In genomic region chr18:56433919-56434318, GRCh38 we compare ENCODE assay signal across 22 cellular contexts.
A peak's percentile ranks its signal among the peaks of the same experiment; 100 is the strongest.
DNase-seq lines count a peak whose midpoint lies in the region; ATAC-seq, FAIRE-seq and TF ChIP-seq lines count a peak whose summit lies in the region.
"Had no signal": no experiment of that assay in that cellular context is flagged by ENCODE, and none has a peak within 500 bp of the region (broad histone marks: within the 10 kb centered on the region; RNA-seq: fewer than 3 reads in every experiment).

No MANE protein-coding gene starts in this region.

- H3K4me1 Mint-ChIP-seq in GM23338 = peaks cover 13% of the 10 kb centered on the region
- H3K4me1 Mint-ChIP-seq: CD4-positive, CD25-positive, alpha-beta regulatory T cell; IgD-negative memory B cell had no signal

- H3K4me1 ChIP-seq in GM23338 (ENCODE audit: insufficient read depth) (peaks cover 9% of the 10 kb centered on the region; the same call in 1 of the 2 replicates), GM12878 (ENCODE audit: control insufficient read depth, insufficient read depth, low read length) (no peaks in the 10 kb centered on the region)

- TF ChIP-seq POLR2A in GM12878 (IDR thresholded peaks at IDR 0.05; ENCODE audit: low read depth, low read length) = no peak

- H3K27ac Mint-ChIP-seq in GM23338 = no peak overlapping the region
- H3K27ac Mint-ChIP-seq: IgD-negative memory B cell had no signal

- H3K4me3 ChIP-seq in GM23338 (no peak overlapping the region), GM12878 (no peak overlapping the region)
- H3K4me3 ChIP-seq: MG63 had no signal

- no peaks in the 10 kb centered on the region for H3K36me3 Mint-ChIP-seq in GM23338 (ENCODE audit: low read depth)
- H3K36me3 Mint-ChIP-seq: CD4-positive, CD25-positive, alpha-beta regulatory T cell; IgD-negative memory B cell had no signal

- no peak for FAIRE-seq in GM12878 (lab: Jason Lieb, UNC)
- FAIRE-seq: GM12892 had no signal

- H3K9me2 ChIP-seq in GM23338 (ENCODE audit: insufficient read depth) = peaks cover 10% of the 10 kb centered on the region; the same call in 1 of the 2 replicates
- H3K9me2 ChIP-seq: SK-N-SH had no signal

- no peak for TF ChIP-seq EP300 in GM12878 (IDR thresholded peaks at IDR 0.05; ENCODE audit: borderline replicate concordance in 1 of 2, control insufficient read depth in 1 of 2, low read depth in 2 of 2, low read length in 2 of 2)

- H3K27me3 Mint-ChIP-seq in GM23338 (ENCODE audit: insufficient read depth, low read depth, poor library complexity) = peaks cover 3% of the 10 kb centered on the region
- H3K27me3 Mint-ChIP-seq: CD4-positive, CD25-positive, alpha-beta regulatory T cell had no signal

- no peaks in the 10 kb centered on the region for H3K79me2 ChIP-seq in GM23338 (replicated peaks; ENCODE audit: insufficient read depth)
- H3K79me2 ChIP-seq in GM12878 (ENCODE audit: control insufficient read depth, insufficient read depth, low read length) = no peaks in the 10 kb centered on the region

- H3K9me3 ChIP-seq in GM12878 (replicated peaks; ENCODE audit: control insufficient read depth, insufficient read depth, low read length) = no peaks in the 10 kb centered on the region
- H3K9me3 ChIP-seq: MG63, SK-N-SH had no signal

- RAD21 ChIA-PET in GM12878 (lab: Charles Lee; ENCODE audit: unreplicated experiment) = no interaction called here

- no TSS peak for BruUV-seq in GM12878 (replicated peaks; lab: Mats Ljungman, UMichigan)

- TF ChIP-seq RAD21 in GM12878 (IDR thresholded peaks at IDR 0.05; ENCODE audit: insufficient read depth, low read depth, low read length) = no peak

- intact Hi-C loops in GM12878 (cut with micrococcal nuclease; ENCODE audit: unreplicated experiment) = loop anchor here (5.0 kb wide), 1 partner anchor 128 kb away; no protein-coding TSS in a partner anchor

- H3K27me3 ChIP-seq in GM23338 (ENCODE audit: insufficient read depth) (no peaks in the 10 kb centered on the region), GM12878 (replicated peaks in 1 of 2; ENCODE audit: control insufficient read depth in 2 of 2, insufficient read depth in 2 of 2, low read length in 1 of 2) (no peaks in the 10 kb centered on the region)
- H3K27me3 ChIP-seq: MG63 had no signal

- 2% methylated on average over 3 of the region's 3 CpGs for WGBS in GM12878 (ENCODE audit: insufficient coverage, insufficient replicate concordance, low lambda C conversion rate, missing lambda C conversion rate)

- no peak overlapping the region for H3K9ac ChIP-seq in GM12878 (ENCODE audit: control insufficient read depth, insufficient read depth, low read length)
- H3K9ac ChIP-seq: SK-N-SH had no signal

- no peak overlapping the region for H3K27ac ChIP-seq in GM23338 (ENCODE audit: low read depth)
- no peak overlapping the region for H3K27ac ChIP-seq in GM12878 (ENCODE audit: control insufficient read depth, insufficient read depth)

- POLR2A ChIA-PET in GM12878 (lab: Charles Lee) = no interaction called here

- H2AFZ ChIP-seq in GM23338 = no peak overlapping the region
- no peak overlapping the region for H2AFZ ChIP-seq in GM12878 (ENCODE audit: control insufficient read depth, low read depth, low read length)

- SMC1A ChIA-PET in GM12878 (lab: Charles Lee; ENCODE audit: uncharacterized antibody, unreplicated experiment) = interaction anchor here (0.6 to 1.2 kb wide), 5 partner anchors 10 to 98 kb away, joined by 3 read pairs; no protein-coding TSS in a partner anchor

- ATAC-seq in GM23338 (peak; percentile 75), GM12878 (peak; percentile 29; the same call in 1 of the 3 replicates)
- ATAC-seq: Panc1 had no signal

- CTCF ChIA-PET in GM12878 (lab: Yijun Ruan, JAX) = interaction anchor here (1.0 to 2.3 kb wide), 4 partner anchors 9 to 142 kb away, joined by 3 to 11 read pairs (median 4); no protein-coding TSS in a partner anchor

- DNase-seq in GM23338 (ENCODE audit: low spot score) = peak; percentile 44
- peak; percentile 23 for DNase-seq in KBM-7
- DNase-seq in GM12878 (ENCODE audit: low read depth, low spot score) = no peak
- peak; percentile 40 for DNase-seq in iPS-NIHi7 (ENCODE audit: extremely low spot score)
- no peak for DNase-seq in hypothalamus (lab: John Stamatoyannopoulos, UW)
- DNase-seq in activated naive CD4-positive, alpha-beta T cell treated with Interleukin-2 at 50 U/mL for 16 hours = no peak
- no peak for DNase-seq in activated CD4-positive, CD25-positive, alpha-beta regulatory T cell (lab: John Stamatoyannopoulos, UW)
- DNase-seq: CD4-positive, CD25-positive, alpha-beta regulatory T cell; DMS79 treated with DMSO at 0.1 percent for 48 hours; Kasumi-1; MG63; NCI-H1092 treated with DMSO at 0.1 percent for 48 hours; NCI-H1436 treated with DMSO at 0.1 percent for 48 hours; NCI-H1930; NCI-H2171; NCI-H345; NCI-H524 treated with DMSO at 0.1 percent for 48 hours; SIG-M5; SK-N-SH had no signal

- no peak overlapping the region for H3K4me3 Mint-ChIP-seq in GM23338
- H3K4me3 Mint-ChIP-seq: CD4-positive, CD25-positive, alpha-beta regulatory T cell; IgD-negative memory B cell had no signal

- TF ChIP-seq CTCF in GM23338 (conservative IDR thresholded peaks at IDR 0.05; ENCODE audit: low read depth in 2 of 2) (peak; percentile 25 to 53; a peak in 2 of 4 replicates), GM12878 (IDR thresholded peaks at IDR 0.05 in 2 of 3, conservative IDR thresholded peaks at IDR 0.05 in 1 of 3; ENCODE audit: control insufficient read depth in 2 of 3, extremely low read depth in 1 of 3, insufficient read depth in 1 of 3, low read depth in 3 of 3, low read length in 3 of 3) (no peak; a peak in 1 of 6 replicates)

- in situ Hi-C loops in KBM-7 (cut with MboI; ENCODE audit: low pct_unique_long_range_greater_than_20kb, low sequenced_read_pairs) = no loop called here
- in situ Hi-C loops in GM12878 (cut with MboI) = no loop called here

- H3K4me2 ChIP-seq in GM23338 (no peak overlapping the region), GM12878 (ENCODE audit: control insufficient read depth, insufficient read depth) (no peak overlapping the region)
- H3K4me2 ChIP-seq: SK-N-SH had no signal

- H4K20me1 ChIP-seq in GM23338 (replicated peaks; ENCODE audit: insufficient read depth) = no peaks in the 10 kb centered on the region
- H4K20me1 ChIP-seq in GM12878 (ENCODE audit: control insufficient read depth, insufficient read depth) = no peaks in the 10 kb centered on the region

- H3F3A ChIP-seq in GM23338 (replicated peaks; ENCODE audit: low read depth) = no peaks in the 10 kb centered on the region

- H3K36me3 ChIP-seq in GM23338 (ENCODE audit: insufficient read depth) = no peaks in the 10 kb centered on the region
- no peaks in the 10 kb centered on the region for H3K36me3 ChIP-seq in GM12878 (ENCODE audit: control insufficient read depth in 2 of 2, insufficient read depth in 2 of 2, low read length in 1 of 2)
- H3K36me3 ChIP-seq: MG63 had no signal

- H3K9me3 Mint-ChIP-seq in GM23338 = no peaks in the 10 kb centered on the region

TF ChIP-seq in GM23338, 12 proteins besides CTCF, POLR2A, EP300 and RAD21:
- TF ChIP-seq EZH2 (IDR thresholded peaks at IDR 0.05; ENCODE audit: low read depth, unreplicated experiment) = no peak

TF ChIP-seq in GM12878, 131 proteins besides CTCF, POLR2A, EP300 and RAD21:
- TF ChIP-seq PML (IDR thresholded peaks at IDR 0.05; ENCODE audit: low read length) (no peak), SREBF1 (IDR thresholded peaks at IDR 0.05; ENCODE audit: low read length) (no peak), MYC (IDR thresholded peaks at IDR 0.05; ENCODE audit: insufficient read depth, insufficient read length, insufficient replicate concordance, low read length, severe bottlenecking) (no peak), POU2F2 (IDR thresholded peaks at IDR 0.05; ENCODE audit: borderline replicate concordance, low read depth, low read length) (no peak), IKZF1 (conservative IDR thresholded peaks at IDR 0.05) (no peak), RB1 (IDR thresholded peaks at IDR 0.05; ENCODE audit: borderline replicate concordance) (no peak), EZH2 (IDR thresholded peaks at IDR 0.05; ENCODE audit: borderline replicate concordance, control insufficient read depth, low read depth, low read length) (no peak), ZSCAN29 (IDR thresholded peaks at IDR 0.05) (no peak), NFYA (IDR thresholded peaks at IDR 0.05; ENCODE audit: borderline replicate concordance, low read depth, low read length) (no peak), TCF7 (IDR thresholded peaks at IDR 0.05; ENCODE audit: borderline replicate concordance) (no peak), NRF1 (conservative IDR thresholded peaks at IDR 0.05; ENCODE audit: low read depth, low read length) (no peak), MYB (IDR thresholded peaks at IDR 0.05; ENCODE audit: borderline replicate concordance, low read depth, low read length) (no peak), SUZ12 (IDR thresholded peaks at IDR 0.05; ENCODE audit: unreplicated experiment) (no peak), SIX5 (IDR thresholded peaks at IDR 0.05; ENCODE audit: low read depth, low read length, severe bottlenecking) (no peak), YY1 (IDR thresholded peaks at IDR 0.05; ENCODE audit: low read depth, low read length) (no peak), RCOR1 (conservative IDR thresholded peaks at IDR 0.05; ENCODE audit: low read depth, low read length) (no peak), ASH2L (IDR thresholded peaks at IDR 0.05; ENCODE audit: borderline replicate concordance, low read depth) (no peak)

Comparison
In these comparisons a context has a peak if more than half of its experiments do, and no peak if none do; other contexts are left out.
1. DNase-seq: peak in GM23338 (single experiment), KBM-7 (single experiment) and iPS-NIHi7 (single experiment); none in GM12878 (single experiment), hypothalamus (0 of 51), activated naive CD4-positive, alpha-beta T cell treated with Interleukin-2 at 50 U/mL for 16 hours (single experiment) and activated CD4-positive, CD25-positive, alpha-beta regulatory T cell (0 of 4).
2. CTCF ChIP-seq: peak in GM23338 (2 of 2); none in GM12878 (0 of 3).